ENCODE assay signal across 14 cellular contexts in the genomic region with DNA sequence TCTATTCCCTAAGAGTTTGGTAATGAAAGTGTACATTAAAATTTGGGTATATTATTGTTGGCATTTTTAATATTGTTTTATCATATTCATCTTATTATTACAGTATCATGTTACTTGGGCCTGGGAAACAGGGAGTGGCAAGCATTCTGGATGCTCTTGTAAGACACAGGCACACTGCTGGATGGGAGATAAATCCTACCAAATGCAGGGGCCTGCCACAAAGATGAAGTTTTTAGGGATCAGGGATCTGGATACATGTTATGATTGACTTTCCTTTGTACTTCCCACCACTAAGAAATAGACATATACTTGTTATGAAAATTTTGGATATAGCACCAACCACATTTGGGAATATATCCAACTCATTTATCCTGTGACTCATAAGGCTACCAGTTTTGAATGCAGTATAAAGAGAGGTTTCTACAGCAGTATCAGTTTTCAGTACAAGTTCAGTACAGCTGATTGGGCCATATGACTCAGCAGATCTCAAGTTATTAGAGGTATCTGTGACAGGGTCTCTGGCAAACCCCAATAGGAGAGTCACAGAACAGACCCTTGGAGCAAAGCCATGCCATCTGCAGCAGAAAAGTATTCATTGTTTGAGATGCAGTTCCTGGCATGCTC.
DNase-seq lines count a peak whose midpoint lies in the region; ATAC-seq and TF ChIP-seq lines count a peak whose summit lies in the region.
"Had no signal": no experiment of that assay in that cellular context is flagged by ENCODE, and none has a peak within 500 bp of the region (broad histone marks: within the 10 kb centered on the region; RNA-seq: fewer than 3 reads in every experiment).

No MANE protein-coding gene starts in this region.

- no peaks in the 10 kb centered on the region for H3K9me3 Mint-ChIP-seq in activated CD8-positive, alpha-beta T cell treated with anti-CD3 and anti-CD28 coated beads for 36 hours
- H3K9me3 Mint-ChIP-seq: activated naive CD4-positive, alpha-beta T cell treated with anti-CD3 and anti-CD28 coated beads, Interleukin-2, amount 50 U/mL, for 72 hours had no signal

- DNase-seq in Ammon's horn (ENCODE audit: low spot score), result peak; percentile 24
- DNase-seq in NCI-H1105 treated with DMSO at 0.1 percent for 48 hours (lab: John Stamatoyannopoulos, UW), result peak; percentile 22
- peak; percentile 30 for DNase-seq in astrocyte of the spinal cord (ENCODE audit: low read depth, low spot score)
- DNase-seq in globus pallidus (ENCODE audit: low spot score), result peak; percentile 5
- no peak for DNase-seq in activated CD8-positive, alpha-beta T cell treated with anti-CD3 and anti-CD28 coated beads for 36 hours
- DNase-seq in DMS153 (lab: John Stamatoyannopoulos, UW), result no peak
- DNase-seq in retina, result no peak
- DNase-seq: activated CD8-positive, alpha-beta memory T cell treated with anti-CD3 and anti-CD28 coated beads, Interleukin-2, amount 50 U/mL, for 48 hours; effector memory CD4-positive, alpha-beta T cell; NCI-H1436 treated with DMSO at 0.1 percent for 48 hours; NCI-H526 treated with DMSO at 0.1 percent for 48 hours had no signal

- in situ Hi-C loops in astrocyte of the spinal cord (cut with HindIII; ENCODE audit: low sequenced_read_pairs), result no loop called here

- CTCF ChIA-PET in activated CD8-positive, alpha-beta T cell treated with anti-CD3 and anti-CD28 coated beads for 36 hours (lab: Charles Lee), result interaction anchor here (0.6 kb wide), 1 partner anchor 22 kb away, joined by 3 read pairs; no protein-coding TSS in a partner anchor

- no peak overlapping the region for H3K4me3 Mint-ChIP-seq in activated CD8-positive, alpha-beta T cell treated with anti-CD3 and anti-CD28 coated beads for 36 hours
- H3K4me3 Mint-ChIP-seq: neural crest cell had no signal

- no peak for TF ChIP-seq CTCF in astrocyte of the spinal cord (IDR thresholded peaks at IDR 0.05; ENCODE audit: low read depth, low read length)
- no peak for TF ChIP-seq CTCF in activated CD8-positive, alpha-beta T cell treated with anti-CD3 and anti-CD28 coated beads for 36 hours (IDR thresholded peaks at IDR 0.05)

- no peaks in the 10 kb centered on the region for H3K36me3 Mint-ChIP-seq in activated CD8-positive, alpha-beta T cell treated with anti-CD3 and anti-CD28 coated beads for 36 hours (ENCODE audit: low read depth)
- H3K36me3 Mint-ChIP-seq: activated naive CD4-positive, alpha-beta T cell treated with anti-CD3 and anti-CD28 coated beads, Interleukin-2, amount 50 U/mL, for 72 hours had no signal

- no peak for ATAC-seq in activated CD8-positive, alpha-beta T cell treated with anti-CD3 and anti-CD28 coated beads for 36 hours
- ATAC-seq in HG03280 (IDR thresholded peaks at IDR 0.05; ENCODE audit: unreplicated experiment), result no peak
- ATAC-seq: activated naive CD4-positive, alpha-beta T cell treated with anti-CD3 and anti-CD28 coated beads, Interleukin-2, amount 50 U/mL, for 72 hours had no signal

- intact Hi-C loops in activated CD8-positive, alpha-beta T cell treated with anti-CD3 and anti-CD28 coated beads for 36 hours (cut with micrococcal nuclease), result no loop called here

- no peak overlapping the region for H3K27ac Mint-ChIP-seq in activated CD8-positive, alpha-beta T cell treated with anti-CD3 and anti-CD28 coated beads for 36 hours
- H3K27ac Mint-ChIP-seq: activated naive CD4-positive, alpha-beta T cell treated with anti-CD3 and anti-CD28 coated beads, Interleukin-2, amount 50 U/mL, for 72 hours had no signal

- H3K4me1 Mint-ChIP-seq in activated CD8-positive, alpha-beta T cell treated with anti-CD3 and anti-CD28 coated beads for 36 hours (ENCODE audit: low read depth), result no peaks in the 10 kb centered on the region
- H3K4me1 Mint-ChIP-seq: neural crest cell had no signal

- H3K4me3 ChIP-seq in astrocyte of the spinal cord (ENCODE audit: low read depth, low read length), result no peak overlapping the region

- POLR2A ChIA-PET in activated CD8-positive, alpha-beta T cell treated with anti-CD3 and anti-CD28 coated beads for 36 hours (lab: Charles Lee), result no interaction called here

- peaks cover 2% of the 10 kb centered on the region for H3K27me3 Mint-ChIP-seq in activated CD8-positive, alpha-beta T cell treated with anti-CD3 and anti-CD28 coated beads for 36 hours

Comparison
In these comparisons a context has a peak if more than half of its experiments do, and no peak if none do; other contexts are left out.
1. DNase-seq: peak in Ammon's horn (single experiment), NCI-H1105 treated with DMSO at 0.1 percent for 48 hours (single experiment), astrocyte of the spinal cord (single experiment) and globus pallidus (single experiment); none in activated CD8-positive, alpha-beta T cell treated with anti-CD3 and anti-CD28 coated beads for 36 hours (single experiment), DMS153 (single experiment) and retina (single experiment).